ENCODE assay signal across 1 cellular context in genomic region chr19:10292789-10293636, GRCh38.
TF ChIP-seq lines count a peak whose summit lies in the region.

No MANE protein-coding gene starts in this region.

TF ChIP-seq in K562, 482 proteins besides CTCF, POLR2A, EP300 and RAD21 (continued from another document and continues in another):
- TF ChIP-seq ZBTB40 (IDR thresholded peaks at IDR 0.05) (0 out of 2 replicates have a peak, but pooled peaks have one; percentile 29), ZBTB40 (CRISPR knock-in tag; IDR thresholded peaks at IDR 0.05) (no peak), ZHX1 (conservative IDR thresholded peaks at IDR 0.05; ENCODE audit: low read length) (no peak), PHTF2 (CRISPR knock-in tag; IDR thresholded peaks at IDR 0.05) (no peak), ZNF280A (IDR thresholded peaks at IDR 0.05; ENCODE audit: low read depth, partially characterized antibody) (no peak), PCBP1 (IDR thresholded peaks at IDR 0.05; ENCODE audit: low read depth, low read length, poor library complexity, severe bottlenecking) (no peak), TCF7L2 (IDR thresholded peaks at IDR 0.05; ENCODE audit: low read depth, low read length) (0 out of 2 replicates have a peak, but pooled peaks have one; percentile 12), TEAD2 (tag; IDR thresholded peaks at IDR 0.05) (no peak), TRIM28 (IDR thresholded peaks at IDR 0.05) (0 out of 2 replicates have a peak, but pooled peaks have one; percentile 41), LCOR (CRISPR knock-in tag; IDR thresholded peaks at IDR 0.05) (no peak), RHOXF2B (CRISPR knock-in tag; conservative IDR thresholded peaks at IDR 0.05) (no peak), SMAD4 (CRISPR knock-in tag; conservative IDR thresholded peaks at IDR 0.05) (peak; percentile 15; the same call in 1 of the 2 replicates), KDM1A (IDR thresholded peaks at IDR 0.05) (no peak), EWSR1 (IDR thresholded peaks at IDR 0.05; ENCODE audit: borderline replicate concordance, low read depth, partially characterized antibody) (no peak), ZNF655 (CRISPR knock-in tag; IDR thresholded peaks at IDR 0.05) (no peak), TEAD4 (IDR thresholded peaks at IDR 0.05; ENCODE audit: low read length) (0 out of 2 replicates have a peak, but pooled peaks have one; percentile 18), TEAD4 (CRISPR knock-in tag; IDR thresholded peaks at IDR 0.05; ENCODE audit: borderline replicate concordance) (no peak), MAX (CRISPR knock-in tag; IDR thresholded peaks at IDR 0.05) (peak; percentile 46), SRSF1 (IDR thresholded peaks at IDR 0.05; ENCODE audit: low read depth, low read length) (no peak), PRDM10 (IDR thresholded peaks at IDR 0.05; ENCODE audit: partially characterized antibody) (peak; percentile 97), JUN (IDR thresholded peaks at IDR 0.05; ENCODE audit: borderline replicate concordance, low read depth, low read length) (no peak), JUN (CRISPR knock-in tag; IDR thresholded peaks at IDR 0.05; ENCODE audit: borderline replicate concordance) (no peak), GABPB1 (CRISPR knock-in tag; IDR thresholded peaks at IDR 0.05) (no peak), SPI1 (IDR thresholded peaks at IDR 0.05; ENCODE audit: borderline replicate concordance, low read depth, low read length) (no peak), SMARCA4 (IDR thresholded peaks at IDR 0.05) (no peak), ZNF778 (CRISPR knock-in tag; IDR thresholded peaks at IDR 0.05) (no peak), POLR3G (IDR thresholded peaks at IDR 0.05; ENCODE audit: extremely low read depth, insufficient read length, insufficient replicate concordance) (no peak), ARID2 (IDR thresholded peaks at IDR 0.05) (no peak), ARID1B (IDR thresholded peaks at IDR 0.05) (no peak), MXI1 (IDR thresholded peaks at IDR 0.05; ENCODE audit: low read depth, low read length) (no peak), HCFC1 (IDR thresholded peaks at IDR 0.05; ENCODE audit: low read depth, low read length) (no peak), BRF1 (IDR thresholded peaks at IDR 0.05; ENCODE audit: borderline replicate concordance, extremely low read depth, insufficient read length) (no peak), MYNN (IDR thresholded peaks at IDR 0.05) (no peak; the same call in 1 of the 2 replicates), MYNN (CRISPR knock-in tag; IDR thresholded peaks at IDR 0.05) (no peak), CLOCK (CRISPR knock-in tag; IDR thresholded peaks at IDR 0.05; ENCODE audit: borderline replicate concordance) (no peak), BRCA1 (IDR thresholded peaks at IDR 0.05) (no peak), BRCA1 (CRISPR knock-in tag; IDR thresholded peaks at IDR 0.05) (0 out of 2 replicates have a peak, but pooled peaks have one; percentile 20), RAD51 (IDR thresholded peaks at IDR 0.05; ENCODE audit: borderline replicate concordance, low read depth) (no peak), ZNF445 (CRISPR knock-in tag; IDR thresholded peaks at IDR 0.05; ENCODE audit: low read depth) (no peak), ZNF175 (CRISPR knock-in tag; IDR thresholded peaks at IDR 0.05; ENCODE audit: low read depth) (no peak)
- TF ChIP-seq, protein P1, sequence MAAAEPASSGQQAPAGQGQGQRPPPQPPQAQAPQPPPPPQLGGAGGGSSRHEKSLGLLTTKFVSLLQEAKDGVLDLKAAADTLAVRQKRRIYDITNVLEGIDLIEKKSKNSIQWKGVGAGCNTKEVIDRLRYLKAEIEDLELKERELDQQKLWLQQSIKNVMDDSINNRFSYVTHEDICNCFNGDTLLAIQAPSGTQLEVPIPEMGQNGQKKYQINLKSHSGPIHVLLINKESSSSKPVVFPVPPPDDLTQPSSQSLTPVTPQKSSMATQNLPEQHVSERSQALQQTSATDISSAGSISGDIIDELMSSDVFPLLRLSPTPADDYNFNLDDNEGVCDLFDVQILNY (CRISPR knock-in tag; IDR thresholded peaks at IDR 0.05), result no peak
